1 cellular context compared by ENCODE assay signal in genomic region chr15:89070197-89071124, GRCh38.
A peak's percentile ranks its signal among the peaks of the same experiment; 100 is the strongest.
TF ChIP-seq lines count a peak whose summit lies in the region.

No MANE protein-coding gene starts in this region.

TF ChIP-seq in K562, 482 proteins besides CTCF, POLR2A, EP300 and RAD21 (continued from another document and continues in another):
- no peak for TF ChIP-seq SRSF7 (optimal IDR thresholded peaks at IDR 0.05; ENCODE audit: low read depth, low read length)
- no peak for TF ChIP-seq MTA1 (IDR thresholded peaks at IDR 0.05; ENCODE audit: borderline replicate concordance)
- no peak for TF ChIP-seq ZFPM2 (CRISPR knock-in tag; IDR thresholded peaks at IDR 0.05)
- TF ChIP-seq XRCC5 (IDR thresholded peaks at IDR 0.05; ENCODE audit: low read depth, low read length) = no peak
- no peak for TF ChIP-seq NFRKB (IDR thresholded peaks at IDR 0.05; ENCODE audit: low read depth)
- no peak for TF ChIP-seq UBTF (IDR thresholded peaks at IDR 0.05; ENCODE audit: borderline replicate concordance in 1 of 2, low read depth in 2 of 2, low read length in 2 of 2)
- peak in 1 of 2 experiments; percentile 59; a peak in 1 of 4 replicates for TF ChIP-seq ZNF639 (CRISPR knock-in tag; conservative IDR thresholded peaks at IDR 0.05 in 1 of 2, IDR thresholded peaks at IDR 0.05 in 1 of 2)
- no peak for TF ChIP-seq HDAC8 (tag; IDR thresholded peaks at IDR 0.05)
- TF ChIP-seq ZNF133 (CRISPR knock-in tag; IDR thresholded peaks at IDR 0.05) = no peak
- TF ChIP-seq RFX7 (CRISPR knock-in tag; IDR thresholded peaks at IDR 0.05) = no peak
- TF ChIP-seq PURB (CRISPR knock-in tag; IDR thresholded peaks at IDR 0.05; ENCODE audit: low read depth) = no peak
- TF ChIP-seq ARID1B (IDR thresholded peaks at IDR 0.05) = peak; percentile 82
- no peak for TF ChIP-seq RREB1 (CRISPR knock-in tag; IDR thresholded peaks at IDR 0.05)
- 0 out of 4 replicates have a peak, but pooled peaks of 1 of the 2 experiments have one; percentile 10 for TF ChIP-seq FOXK2 (conservative IDR thresholded peaks at IDR 0.05 in 1 of 2, IDR thresholded peaks at IDR 0.05 in 1 of 2; ENCODE audit: low read depth in 2 of 2)
- peak; percentile 16; the same call in 1 of the 2 replicates for TF ChIP-seq C11orf30 (IDR thresholded peaks at IDR 0.05; ENCODE audit: low read depth)
- TF ChIP-seq DACH1 (IDR thresholded peaks at IDR 0.05; ENCODE audit: partially characterized antibody) = no peak
- TF ChIP-seq THAP7 (CRISPR knock-in tag; IDR thresholded peaks at IDR 0.05) = no peak
- no peak for TF ChIP-seq PHTF2 (CRISPR knock-in tag; IDR thresholded peaks at IDR 0.05)
- no peak for TF ChIP-seq ZEB2 (IDR thresholded peaks at IDR 0.05)
- TF ChIP-seq SMARCC2 (IDR thresholded peaks at IDR 0.05; ENCODE audit: low read depth) = no peak
- no peak for TF ChIP-seq ATF1 (CRISPR knock-in tag; IDR thresholded peaks at IDR 0.05)
- no peak for TF ChIP-seq ATF1 (tag; IDR thresholded peaks at IDR 0.05)
- no peak for TF ChIP-seq BRCA1 (IDR thresholded peaks at IDR 0.05)
- no peak for TF ChIP-seq BRCA1 (CRISPR knock-in tag; IDR thresholded peaks at IDR 0.05)
- TF ChIP-seq KHSRP (IDR thresholded peaks at IDR 0.05) = no peak
- TF ChIP-seq ZNF197 (CRISPR knock-in tag; IDR thresholded peaks at IDR 0.05; ENCODE audit: low read depth) = no peak
- no peak for TF ChIP-seq ZNF780A (CRISPR knock-in tag; IDR thresholded peaks at IDR 0.05)
- no peak for TF ChIP-seq TSHZ1 (CRISPR knock-in tag; IDR thresholded peaks at IDR 0.05)
- no peak for TF ChIP-seq KDM5B (IDR thresholded peaks at IDR 0.05; ENCODE audit: insufficient replicate concordance, low read depth, low read length)
- no peak for TF ChIP-seq ZNF398 (CRISPR knock-in tag; IDR thresholded peaks at IDR 0.05)
- TF ChIP-seq ZBTB9 (CRISPR knock-in tag; IDR thresholded peaks at IDR 0.05) = no peak
- peak; percentile 17 to 37; a peak in 1 of 4 replicates for TF ChIP-seq MNT (conservative IDR thresholded peaks at IDR 0.05)
- TF ChIP-seq GTF3C2 (IDR thresholded peaks at IDR 0.05; ENCODE audit: borderline replicate concordance, extremely low read depth, insufficient read length) = no peak
- no peak for TF ChIP-seq MYNN (IDR thresholded peaks at IDR 0.05)
- TF ChIP-seq MYNN (CRISPR knock-in tag; IDR thresholded peaks at IDR 0.05) = no peak
- no peak for TF ChIP-seq CREB3 (tag; conservative IDR thresholded peaks at IDR 0.05; ENCODE audit: low read depth)
